1 cellular context compared by ENCODE assay signal in the genomic region with DNA sequence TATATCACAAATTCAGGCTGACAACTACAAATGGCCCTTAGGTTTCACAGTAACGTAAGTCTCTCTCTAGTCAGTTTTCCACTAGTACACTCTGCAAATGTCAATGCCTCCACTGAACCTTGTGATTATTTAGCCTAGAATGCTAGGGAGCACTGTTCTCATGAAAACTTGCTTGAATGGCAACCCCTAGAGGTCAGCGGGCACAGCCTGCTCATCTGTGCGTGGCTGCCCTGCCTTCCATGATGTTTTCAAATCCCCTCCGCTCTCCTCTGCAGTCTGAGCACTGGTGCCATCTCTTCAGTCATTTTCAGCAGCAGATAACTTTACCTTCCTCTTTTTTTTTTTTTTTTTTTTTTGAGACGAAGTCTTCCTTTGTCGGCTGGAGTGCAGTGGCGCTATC.
TF ChIP-seq lines count a peak whose summit lies in the region.

No MANE protein-coding gene starts in this region.

TF ChIP-seq in HepG2, 621 proteins besides CTCF, POLR2A, EP300 and RAD21 (continued from another document):
- TF ChIP-seq HNF1B (CRISPR knock-in tag; IDR thresholded peaks at IDR 0.05) = no peak
- no peak for TF ChIP-seq CBX5 (CRISPR knock-in tag; IDR thresholded peaks at IDR 0.05; ENCODE audit: borderline replicate concordance)
- no peak for TF ChIP-seq PITX1 (CRISPR knock-in tag; IDR thresholded peaks at IDR 0.05)
